18 cellular contexts compared by ENCODE assay signal in the genomic region with DNA sequence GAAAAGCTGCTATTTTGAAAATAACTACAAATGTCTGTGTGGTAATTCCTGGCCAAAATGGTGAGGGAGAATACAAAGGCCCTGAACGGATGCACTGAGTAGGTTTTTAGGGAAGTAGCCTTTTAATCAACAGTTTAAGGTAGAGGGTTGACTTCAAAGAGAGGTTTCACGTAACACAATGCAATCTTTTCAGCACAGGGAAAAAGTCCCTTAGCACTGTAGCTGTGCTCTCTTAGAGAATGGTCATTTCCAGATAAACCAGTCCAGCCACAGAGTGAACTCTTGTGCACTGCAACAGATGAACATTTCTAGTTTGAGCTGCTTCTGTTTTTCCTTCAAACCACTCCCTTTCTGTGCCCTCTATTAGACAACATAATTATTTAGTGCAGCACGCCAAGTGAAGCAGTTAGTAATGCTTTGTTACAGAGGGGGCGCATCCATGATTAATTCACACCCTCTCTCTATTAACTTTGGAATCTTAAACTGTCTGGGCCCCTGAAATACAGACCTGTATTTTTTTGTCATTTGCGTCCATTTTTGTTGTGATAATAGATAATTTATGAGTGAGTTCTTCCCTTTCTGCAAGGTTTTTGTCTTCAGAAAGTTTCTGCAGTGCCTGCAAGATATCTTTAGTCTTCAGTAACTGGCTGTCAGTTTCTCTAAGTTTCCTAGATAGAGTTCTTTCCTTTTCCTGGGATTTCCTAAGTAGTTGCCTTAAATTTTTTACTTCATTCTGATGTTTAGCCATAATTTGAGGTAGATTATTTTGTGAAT. TPM values are rescaled to one million over a fixed set of nuclear protein-coding genes. Genes with fewer than 3 reads are reported as not detected.
A peak's percentile ranks its signal among the peaks of the same experiment; 100 is the strongest.
DNase-seq lines count a peak whose midpoint lies in the region; ATAC-seq and TF ChIP-seq lines count a peak whose summit lies in the region.
"Had no signal": no experiment of that assay in that cellular context is flagged by ENCODE, and none has a peak within 500 bp of the region (broad histone marks: within the 10 kb centered on the region; RNA-seq: fewer than 3 reads in every experiment).

No MANE protein-coding gene starts in this region.

- no peak overlapping the region for H3K9ac ChIP-seq in PC-3 (ENCODE audit: low read length)
- H3K9ac ChIP-seq in fibroblast of lung (ENCODE audit: insufficient read depth, low read length), result peak overlapping the region; percentile 0

- POLR2A ChIA-PET in PC-3 (lab: Charles Lee; ENCODE audit: unreplicated experiment), result no interaction called here

- H3K36me3 Mint-ChIP-seq in Calu3 (ENCODE audit: insufficient read depth, unreplicated experiment), result no peaks in the 10 kb centered on the region

- no peaks in the 10 kb centered on the region for H3F3A ChIP-seq in PC-3 (ENCODE audit: low read length, unreplicated experiment)

- H3K27ac Mint-ChIP-seq in Calu3 (ENCODE audit: unreplicated experiment), result no peak overlapping the region
- H3K27ac Mint-ChIP-seq: activated naive CD4-positive, alpha-beta T cell treated with anti-CD3 and anti-CD28 coated beads, Interleukin-2, amount 50 U/mL, for 24 hours; activated T-cell treated with anti-CD3 and anti-CD28 coated beads, Interleukin-2, amount 50 U/mL, for 72 hours; nephron progenitor cell had no signal

- H3K79me2 ChIP-seq in PC-3 (ENCODE audit: low read length) (no peaks in the 10 kb centered on the region), fibroblast of lung (ENCODE audit: control insufficient read depth, insufficient read depth, low read length) (no peaks in the 10 kb centered on the region)

- no peak overlapping the region for H3K27ac ChIP-seq in PC-3 (ENCODE audit: low read length)
- H3K27ac ChIP-seq in fibroblast of lung (ENCODE audit: insufficient read depth, low read length), result no peak overlapping the region
- H3K27ac ChIP-seq: coronary artery, RWPE1, suprapubic skin had no signal

- H3K9me2 ChIP-seq in PC-3 (replicated peaks; ENCODE audit: low read length), result no peaks in the 10 kb centered on the region

- H3K4me2 ChIP-seq in PC-3 (ENCODE audit: low read length) (no peak overlapping the region), fibroblast of lung (ENCODE audit: extremely low read depth, insufficient read depth, low read length) (no peak overlapping the region)

- H3K27me3 ChIP-seq in PC-3 (ENCODE audit: low read length) (no peaks in the 10 kb centered on the region), fibroblast of lung (ENCODE audit: control insufficient read depth, insufficient read depth, low read length) (no peaks in the 10 kb centered on the region)
- H3K27me3 ChIP-seq: suprapubic skin had no signal

- H3K4me3 ChIP-seq in PC-3 (ENCODE audit: low read length), result no peak overlapping the region
- H3K4me3 ChIP-seq in fibroblast of lung (replicated peaks in 1 of 4; ENCODE audit: control extremely low read depth in 1 of 4, insufficient read depth in 1 of 4, low read depth in 3 of 4, low read length in 4 of 4), result no peak overlapping the region
- H3K4me3 ChIP-seq in foreskin fibroblast (ENCODE audit: low read depth in 1 of 2, low read length in 2 of 2), result no peak overlapping the region
- H3K4me3 ChIP-seq: coronary artery, suprapubic skin had no signal

- intact Hi-C loops in Calu3 (cut with micrococcal nuclease; ENCODE audit: unreplicated experiment) (no loop called here), PC-3 (cut with micrococcal nuclease) (no loop called here)

- ATAC-seq in PC-3, result no peak
- ATAC-seq: activated T-cell treated with anti-CD3 and anti-CD28 coated beads, Interleukin-2, amount 50 U/mL, for 72 hours had no signal

- in situ Hi-C loops in GM13977 (cut with MboI; ENCODE audit: low pct_unique_long_range_greater_than_20kb, low sequenced_read_pairs, unreplicated experiment) (no loop called here), G401 (cut with HindIII; ENCODE audit: low sequenced_read_pairs) (no loop called here)

- H3K9me3 Mint-ChIP-seq in Calu3 (ENCODE audit: low read depth, unreplicated experiment), result no peaks in the 10 kb centered on the region
- H3K9me3 Mint-ChIP-seq: activated naive CD4-positive, alpha-beta T cell treated with anti-CD3 and anti-CD28 coated beads, Interleukin-2, amount 50 U/mL, for 24 hours; activated T-cell treated with anti-CD3 and anti-CD28 coated beads, Interleukin-2, amount 50 U/mL, for 72 hours had no signal

- H2AFZ ChIP-seq in PC-3 (ENCODE audit: low read length) (no peak overlapping the region), fibroblast of lung (ENCODE audit: low read length) (no peak overlapping the region)

- H3K36me3 ChIP-seq in PC-3 (ENCODE audit: low read depth, low read length) (no peaks in the 10 kb centered on the region), fibroblast of lung (ENCODE audit: control insufficient read depth, insufficient read depth, low read length) (no peaks in the 10 kb centered on the region)
- H3K36me3 ChIP-seq: suprapubic skin had no signal

- H3K27me3 Mint-ChIP-seq in Calu3 (ENCODE audit: unreplicated experiment), result no peaks in the 10 kb centered on the region
- H3K27me3 Mint-ChIP-seq: activated naive CD4-positive, alpha-beta T cell treated with anti-CD3 and anti-CD28 coated beads, Interleukin-2, amount 50 U/mL, for 24 hours had no signal

- CTCF ChIA-PET in Calu3 (lab: Charles Lee), result interaction anchor here (0.6 to 0.7 kb wide), 2 partner anchors 25 to 44 kb away, joined by 4 to 9 read pairs; no protein-coding TSS in a partner anchor
- CTCF ChIA-PET in PC-3 (lab: Charles Lee), result no interaction called here

- TF ChIP-seq CTCF in Calu3 (IDR thresholded peaks at IDR 0.05; ENCODE audit: unreplicated experiment) (no peak), GM13977 (IDR thresholded peaks at IDR 0.05; ENCODE audit: extremely low read depth, insufficient read depth, missing control alignments) (no peak), PC-3 (conservative IDR thresholded peaks at IDR 0.05; ENCODE audit: low read depth, low read length) (no peak), fibroblast of lung (conservative IDR thresholded peaks at IDR 0.05 in 1 of 2, IDR thresholded peaks at IDR 0.05 in 1 of 2; ENCODE audit: low read depth in 1 of 2, low read length in 2 of 2) (no peak), foreskin fibroblast (IDR thresholded peaks at IDR 0.05; ENCODE audit: low read depth, low read length) (no peak)

- no peak overlapping the region for H3K4me3 Mint-ChIP-seq in Calu3 (ENCODE audit: low read depth, unreplicated experiment)
- H3K4me3 Mint-ChIP-seq: activated naive CD4-positive, alpha-beta T cell treated with anti-CD3 and anti-CD28 coated beads, Interleukin-2, amount 50 U/mL, for 24 hours; activated T-cell treated with anti-CD3 and anti-CD28 coated beads, Interleukin-2, amount 50 U/mL, for 72 hours; nephron progenitor cell had no signal

- peaks cover 9% of the 10 kb centered on the region for H3K4me1 Mint-ChIP-seq in Calu3 (ENCODE audit: low read depth, unreplicated experiment)
- H3K4me1 Mint-ChIP-seq: activated naive CD4-positive, alpha-beta T cell treated with anti-CD3 and anti-CD28 coated beads, Interleukin-2, amount 50 U/mL, for 24 hours had no signal

- peak; percentile 16 for DNase-seq in Calu3
- peak; percentile 40 for DNase-seq in GM13977 (ENCODE audit: low spot score)
- peak; percentile 27 for DNase-seq in PC-3
- DNase-seq in fibroblast of lung (ENCODE audit: low read depth in 2 of 2), result no peak
- DNase-seq in NCI-H446 (lab: John Stamatoyannopoulos, UW), result no peak
- no peak for DNase-seq in SK-N-DZ (ENCODE audit: low spot score)
- no peak for DNase-seq in foreskin fibroblast
- DNase-seq in G401 (ENCODE audit: low spot score), result no peak
- DNase-seq: activated T-cell treated with anti-CD3 and anti-CD28 coated beads, Interleukin-2, amount 50 U/mL, for 72 hours; kidney; mesenchymal stem cell; NCI-H2029; NCI-H82; nephron progenitor cell had no signal

- H3K4me1 ChIP-seq in PC-3 (ENCODE audit: insufficient read depth, low read length), result no peaks in the 10 kb centered on the region
- no peaks in the 10 kb centered on the region for H3K4me1 ChIP-seq in fibroblast of lung (ENCODE audit: control insufficient read depth, extremely low read depth, insufficient read depth, low read length)
- H3K4me1 ChIP-seq: suprapubic skin had no signal

- H4K20me1 ChIP-seq in PC-3 (ENCODE audit: low read length), result no peaks in the 10 kb centered on the region
- H4K20me1 ChIP-seq in fibroblast of lung (ENCODE audit: control insufficient read depth, extremely low read depth, insufficient read depth, low read length), result no peaks in the 10 kb centered on the region

- H3K9me3 ChIP-seq in PC-3 (ENCODE audit: low read length), result no peaks in the 10 kb centered on the region
- H3K9me3 ChIP-seq in fibroblast of lung (ENCODE audit: control insufficient read depth, insufficient read depth, low read depth, low read length), result no peaks in the 10 kb centered on the region
- H3K9me3 ChIP-seq: suprapubic skin had no signal

- BruUV-seq in Calu3 (replicated peaks; lab: Mats Ljungman, UMichigan), result no TSS peak
- no TSS peak for BruUV-seq in PC-3 (replicated peaks; lab: Mats Ljungman, UMichigan)

RNA-seq across cellular contexts. Expression of a gene that starts 22.9 kb away (rescaled TPM):
- total RNA-seq in Calu3 (2022) (1.7 and 2.0 TPM in 2 replicates), PC-3 (2014; rRNA removed) (0.40 and 0.98 TPM in 2 replicates), fibroblast of lung (0.51 and 0.66 TPM in 2 replicates)
- polyA plus RNA-seq in fibroblast of lung, result 0.38 and 1.0 TPM in 2 replicates
- 0.46 and 0.76 TPM in 2 replicates for polyA plus RNA-seq in fibroblast of lung (2012)
- 0.94 TPM in 1 of 2 replicates, not detected in the other for polyA minus RNA-seq in fibroblast of lung (ENCODE audit: low replicate concordance)
- 0.92 and 1.3 TPM in 2 replicates for polyA plus RNA-seq in SK-N-DZ (2014; cell fraction: cytosol; rRNA removed)
- polyA plus RNA-seq in SK-N-DZ (2014; cell fraction: nucleus; rRNA removed), result 0.13 and 0.76 TPM in 2 replicates
- 0.18 and 5.0 TPM in 2 replicates for total RNA-seq in G401 (2014; rRNA removed; shearing (Covaris generic))

RNA-seq across cellular contexts. Expression of a gene that starts 29.1 kb away (rescaled TPM):
- 3.2 and 3.7 TPM in 2 replicates for total RNA-seq in Calu3 (2022)
- total RNA-seq in PC-3 (2014; rRNA removed), result 0.40 and 1.3 TPM in 2 replicates
- total RNA-seq in fibroblast of lung, result 3.3 and 6.8 TPM in 2 replicates
- polyA plus RNA-seq in fibroblast of lung, result 1.6 and 1.8 TPM in 2 replicates
- 1.6 and 2.0 TPM in 2 replicates for polyA plus RNA-seq in fibroblast of lung (2012)
- 1.6 TPM in 1 of 2 replicates, not detected in the other for polyA minus RNA-seq in fibroblast of lung (ENCODE audit: low replicate concordance)
- polyA plus RNA-seq in SK-N-DZ (2014; cell fraction: cytosol; rRNA removed), result 0.98 and 2.0 TPM in 2 replicates
- 2.7 and 4.6 TPM in 2 replicates for polyA plus RNA-seq in SK-N-DZ (2014; cell fraction: nucleus; rRNA removed)
- 0.86 and 2.2 TPM in 2 replicates for total RNA-seq in G401 (2014; rRNA removed; shearing (Covaris generic))

Comparison
In these comparisons a context has a peak if more than half of its experiments do, and no peak if none do; other contexts are left out.
1. DNase-seq: peak in Calu3 (single experiment), GM13977 (single experiment) and PC-3 (single experiment); none in fibroblast of lung (0 of 2), NCI-H446 (0 of 2), SK-N-DZ (single experiment), foreskin fibroblast (0 of 2) and G401 (single experiment).